ENCODE assay signal across 8 cellular contexts in genomic region chr9:107638922-107639321, GRCh38.
A peak's percentile ranks its signal among the peaks of the same experiment; 100 is the strongest.
DNase-seq lines count a peak whose midpoint lies in the region; ATAC-seq, FAIRE-seq and TF ChIP-seq lines count a peak whose summit lies in the region.

No MANE protein-coding gene starts in this region.

- FAIRE-seq in H54 (lab: Jason Lieb, UNC) = no peak

- H3K9me3 Mint-ChIP-seq in brain = peaks cover 0 to 2% (median 0%) of the 10 kb centered on the region in 5 experiments

- no peak for ATAC-seq in HG02678 (IDR thresholded peaks at IDR 0.05; ENCODE audit: unreplicated experiment)
- no peak for ATAC-seq in GM21367 (IDR thresholded peaks at IDR 0.05; ENCODE audit: unreplicated experiment)

- H3K27ac ChIP-seq in 22Rv1 = peak overlapping the region; percentile 55

- H3K9me3 ChIP-seq in MG63 = no peaks in the 10 kb centered on the region

- peaks cover 26% of the 10 kb centered on the region for H3K27me3 Mint-ChIP-seq in brain

- no peak for TF ChIP-seq POLR2A in H54 (IDR thresholded peaks at IDR 0.05; ENCODE audit: low read depth, low read length)

- no peaks in the 10 kb centered on the region for H3K36me3 ChIP-seq in MG63

- no peak for TF ChIP-seq CTCF in 22Rv1 (IDR thresholded peaks at IDR 0.05)
- no peak for TF ChIP-seq CTCF in brain (conservative IDR thresholded peaks at IDR 0.05)

- no peaks in the 10 kb centered on the region for H3K36me3 Mint-ChIP-seq in brain

- peak overlapping the region; percentile 81 to 90 (median 84) for H3K4me3 Mint-ChIP-seq in brain

- H3K27me3 ChIP-seq in MG63 = no peaks in the 10 kb centered on the region

- DNase-seq in MG63 (peak; percentile 24), lung microvascular endothelial cell (ENCODE audit: low read depth in 2 of 2) (peak; percentile 42 to 83), H54 (ENCODE audit: insufficient read length, low spot score) (no peak), NCI-H1694 treated with DMSO at 0.1 percent for 48 hours (lab: John Stamatoyannopoulos, UW) (no peak)

- H3K27ac Mint-ChIP-seq in brain = peak overlapping the region in 4 of 5 experiments; percentile 67 to 94 (median 84)

- H3K4me1 Mint-ChIP-seq in brain = peaks cover 53% of the 10 kb centered on the region

- H3K4me3 ChIP-seq in MG63 = peak overlapping the region; percentile 39; the same call in 1 of the 2 replicates

Comparison
In these comparisons a context has a peak if more than half of its experiments do, and no peak if none do; other contexts are left out.
1. DNase-seq: peak in MG63 (single experiment) and lung microvascular endothelial cell (2 of 2); none in H54 (single experiment) and NCI-H1694 treated with DMSO at 0.1 percent for 48 hours (single experiment).